In genomic region chr21:33026878-33027400, GRCh38 we compare ENCODE assay signal across 11 cellular contexts. TPM values are rescaled to one million over a fixed set of nuclear protein-coding genes. Genes with fewer than 3 reads are reported as not detected.
A peak's percentile ranks its signal among the peaks of the same experiment; 100 is the strongest.
DNase-seq lines count a peak whose midpoint lies in the region; ATAC-seq and TF ChIP-seq lines count a peak whose summit lies in the region.
"Had no signal": no experiment of that assay in that cellular context is flagged by ENCODE, and none has a peak within 500 bp of the region (broad histone marks: within the 10 kb centered on the region; RNA-seq: fewer than 3 reads in every experiment).

No MANE protein-coding gene starts in this region.

- H3K27ac Mint-ChIP-seq in activated naive CD4-positive, alpha-beta T cell treated with anti-CD3 and anti-CD28 coated beads, Interleukin-2, amount 50 U/mL, for 24 hours = peak overlapping the region; percentile 35
- peak overlapping the region; percentile 89 for H3K27ac Mint-ChIP-seq in activated T-cell treated with anti-CD3 and anti-CD28 coated beads, Interleukin-2, amount 50 U/mL, for 72 hours
- H3K27ac Mint-ChIP-seq in immature natural killer cell = peak overlapping the region in 1 of 6 donors; percentile 84
- peak overlapping the region in 1 of 2 donors; percentile 20 for H3K27ac Mint-ChIP-seq in stimulated activated naive CD8-positive, alpha-beta T cell treated with anti-CD3 and anti-CD28 coated beads, Interleukin-15, amount 100 ng/mL, for 72 hours
- no peak overlapping the region for H3K27ac Mint-ChIP-seq in endothelial cell (ENCODE audit: unreplicated experiment)

- TF ChIP-seq CTCF in endothelial cell (IDR thresholded peaks at IDR 0.05; ENCODE audit: unreplicated experiment) = no peak

- peaks cover 48% of the 10 kb centered on the region for H3K4me1 Mint-ChIP-seq in activated naive CD4-positive, alpha-beta T cell treated with anti-CD3 and anti-CD28 coated beads, Interleukin-2, amount 50 U/mL, for 24 hours
- H3K4me1 Mint-ChIP-seq in activated T-cell treated with anti-CD3 and anti-CD28 coated beads, Interleukin-2, amount 50 U/mL, for 72 hours (ENCODE audit: low read depth) = peaks cover 48% of the 10 kb centered on the region
- peaks cover 60 to 62% of the 10 kb centered on the region in 2 donors for H3K4me1 Mint-ChIP-seq in immature natural killer cell
- H3K4me1 Mint-ChIP-seq in stimulated activated naive CD8-positive, alpha-beta T cell treated with anti-CD3 and anti-CD28 coated beads, Interleukin-15, amount 100 ng/mL, for 72 hours = peaks cover 71% of the 10 kb centered on the region
- peaks cover 10% of the 10 kb centered on the region for H3K4me1 Mint-ChIP-seq in endothelial cell (ENCODE audit: unreplicated experiment)

- H3K27me3 Mint-ChIP-seq in activated naive CD4-positive, alpha-beta T cell treated with anti-CD3 and anti-CD28 coated beads, Interleukin-2, amount 50 U/mL, for 24 hours = peaks cover 58% of the 10 kb centered on the region
- H3K27me3 Mint-ChIP-seq in activated T-cell treated with anti-CD3 and anti-CD28 coated beads, Interleukin-2, amount 50 U/mL, for 72 hours (ENCODE audit: low read depth) = peaks cover 91% of the 10 kb centered on the region
- H3K27me3 Mint-ChIP-seq in immature natural killer cell (ENCODE audit: low read depth in 3 of 3) (peaks cover 56 to 73% (median 60%) of the 10 kb centered on the region in 3 donors), endothelial cell (ENCODE audit: unreplicated experiment) (peaks cover 15% of the 10 kb centered on the region)
- peaks cover 96% of the 10 kb centered on the region for H3K27me3 Mint-ChIP-seq in stimulated activated naive CD8-positive, alpha-beta T cell treated with anti-CD3 and anti-CD28 coated beads, Interleukin-15, amount 100 ng/mL, for 72 hours

- DNase-seq in activated naive CD4-positive, alpha-beta T cell (lab: John Stamatoyannopoulos, UW) = no peak
- DNase-seq in activated T-cell treated with anti-CD3 and anti-CD28 coated beads, Interleukin-2, amount 50 U/mL, for 72 hours = peak in 1 of 2 donors; percentile 18
- DNase-seq in immature natural killer cell = no peak
- no peak for DNase-seq in stimulated activated naive CD8-positive, alpha-beta T cell treated with anti-CD3 and anti-CD28 coated beads, Interleukin-15, amount 100 ng/mL, for 72 hours
- DNase-seq in cortex of kidney (lab: John Stamatoyannopoulos, UW) = no peak
- DNase-seq in endothelial cell (ENCODE audit: low spot score) = no peak
- DNase-seq: NCI-H69 had no signal

- H3K4me3 Mint-ChIP-seq in activated naive CD4-positive, alpha-beta T cell treated with anti-CD3 and anti-CD28 coated beads, Interleukin-2, amount 50 U/mL, for 24 hours = no peak overlapping the region
- peak overlapping the region; percentile 72 to 79 for H3K4me3 Mint-ChIP-seq in activated T-cell treated with anti-CD3 and anti-CD28 coated beads, Interleukin-2, amount 50 U/mL, for 72 hours
- H3K4me3 Mint-ChIP-seq in immature natural killer cell (peak overlapping the region; percentile 55 to 70 (median 57)), endothelial cell (ENCODE audit: unreplicated experiment) (no peak overlapping the region)
- peak overlapping the region; percentile 12 to 62 for H3K4me3 Mint-ChIP-seq in stimulated activated naive CD8-positive, alpha-beta T cell treated with anti-CD3 and anti-CD28 coated beads, Interleukin-15, amount 100 ng/mL, for 72 hours

- no peaks in the 10 kb centered on the region for H3K36me3 Mint-ChIP-seq in activated naive CD4-positive, alpha-beta T cell treated with anti-CD3 and anti-CD28 coated beads, Interleukin-2, amount 50 U/mL, for 24 hours
- no peaks in the 10 kb centered on the region for H3K36me3 Mint-ChIP-seq in activated T-cell treated with anti-CD3 and anti-CD28 coated beads, Interleukin-2, amount 50 U/mL, for 72 hours (ENCODE audit: insufficient read depth in 2 of 2)
- H3K36me3 Mint-ChIP-seq in immature natural killer cell (peaks cover 0 to 6% (median 0%) of the 10 kb centered on the region in 3 donors), endothelial cell (ENCODE audit: low read depth, unreplicated experiment) (peaks cover 10% of the 10 kb centered on the region)

- H3K9me3 Mint-ChIP-seq in activated naive CD4-positive, alpha-beta T cell treated with anti-CD3 and anti-CD28 coated beads, Interleukin-2, amount 50 U/mL, for 24 hours = no peaks in the 10 kb centered on the region
- no peaks in the 10 kb centered on the region for H3K9me3 Mint-ChIP-seq in activated T-cell treated with anti-CD3 and anti-CD28 coated beads, Interleukin-2, amount 50 U/mL, for 72 hours
- H3K9me3 Mint-ChIP-seq in immature natural killer cell (peaks cover 0 to 7% (median 0%) of the 10 kb centered on the region in 6 donors), endothelial cell (ENCODE audit: unreplicated experiment) (no peaks in the 10 kb centered on the region)
- H3K9me3 Mint-ChIP-seq in stimulated activated naive CD8-positive, alpha-beta T cell treated with anti-CD3 and anti-CD28 coated beads, Interleukin-15, amount 100 ng/mL, for 72 hours = no peaks in the 10 kb centered on the region

- ATAC-seq in activated T-cell treated with anti-CD3 and anti-CD28 coated beads, Interleukin-2, amount 50 U/mL, for 72 hours (replicated peaks in 1 of 2) = peak in 1 of 2 donors; percentile 6
- no peak for ATAC-seq in stimulated activated naive CD8-positive, alpha-beta T cell treated with anti-CD3 and anti-CD28 coated beads, Interleukin-15, amount 100 ng/mL, for 72 hours
- no peak for ATAC-seq in HG03432 (IDR thresholded peaks at IDR 0.05; ENCODE audit: unreplicated experiment)

RNA-seq across cellular contexts. Expression of gene OLIG2, which starts 1.2 kb away (rescaled TPM):
- not detected for total RNA-seq in activated T-cell treated with anti-CD3 and anti-CD28 coated beads, Interleukin-2, amount 50 U/mL, for 72 hours
- polyA plus RNA-seq in immature natural killer cell = not detected
- 0.33 TPM for total RNA-seq in endothelial cell (ENCODE audit: unreplicated experiment)
- total RNA-seq: breast epithelium, fibroblast of villous mesenchyme had no signal

RNA-seq across cellular contexts. Expression of gene OLIG1, which starts 43.0 kb away (rescaled TPM):
- total RNA-seq in activated T-cell treated with anti-CD3 and anti-CD28 coated beads, Interleukin-2, amount 50 U/mL, for 72 hours = not detected
- not detected for polyA plus RNA-seq in immature natural killer cell
- 0.67 TPM for total RNA-seq in endothelial cell (ENCODE audit: unreplicated experiment)
- total RNA-seq: breast epithelium, fibroblast of villous mesenchyme had no signal

Comparison
In these comparisons a context has a peak if more than half of its experiments do, and no peak if none do; other contexts are left out.
1. H3K4me3 Mint-ChIP-seq: peak in activated T-cell treated with anti-CD3 and anti-CD28 coated beads, Interleukin-2, amount 50 U/mL, for 72 hours (2 of 2), immature natural killer cell (5 of 5) and stimulated activated naive CD8-positive, alpha-beta T cell treated with anti-CD3 and anti-CD28 coated beads, Interleukin-15, amount 100 ng/mL, for 72 hours (2 of 2); none in activated naive CD4-positive, alpha-beta T cell treated with anti-CD3 and anti-CD28 coated beads, Interleukin-2, amount 50 U/mL, for 24 hours (single experiment) and endothelial cell (single experiment).